1 cellular context compared by ENCODE assay signal in genomic region chr17:42422958-42423712, GRCh38.
TF ChIP-seq lines count a peak whose summit lies in the region.

CAVIN1 (minus strand) TSS chr17:42423256; CDS start chr17:42423097, 159 bp downstream.

TF ChIP-seq in HepG2, 621 proteins besides CTCF, POLR2A, EP300 and RAD21 (continued from another document):
- TF ChIP-seq, protein P1, sequence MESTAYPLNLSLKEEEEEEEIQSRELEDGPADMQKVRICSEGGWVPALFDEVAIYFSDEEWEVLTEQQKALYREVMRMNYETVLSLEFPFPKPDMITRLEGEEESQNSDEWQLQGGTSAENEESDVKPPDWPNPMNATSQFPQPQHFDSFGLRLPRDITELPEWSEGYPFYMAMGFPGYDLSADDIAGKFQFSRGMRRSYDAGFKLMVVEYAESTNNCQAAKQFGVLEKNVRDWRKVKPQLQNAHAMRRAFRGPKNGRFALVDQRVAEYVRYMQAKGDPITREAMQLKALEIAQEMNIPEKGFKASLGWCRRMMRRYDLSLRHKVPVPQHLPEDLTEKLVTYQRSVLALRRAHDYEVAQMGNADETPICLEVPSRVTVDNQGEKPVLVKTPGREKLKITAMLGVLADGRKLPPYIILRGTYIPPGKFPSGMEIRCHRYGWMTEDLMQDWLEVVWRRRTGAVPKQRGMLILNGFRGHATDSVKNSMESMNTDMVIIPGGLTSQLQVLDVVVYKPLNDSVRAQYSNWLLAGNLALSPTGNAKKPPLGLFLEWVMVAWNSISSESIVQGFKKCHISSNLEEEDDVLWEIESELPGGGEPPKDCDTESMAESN (CRISPR knock-in tag; conservative IDR thresholded peaks at IDR 0.05) = no peak
- no peak for TF ChIP-seq BCLAF1 (IDR thresholded peaks at IDR 0.05)
- TF ChIP-seq DPF2 (CRISPR knock-in tag; IDR thresholded peaks at IDR 0.05; ENCODE audit: borderline replicate concordance, low read depth) = no peak
- no peak for TF ChIP-seq JDP2 (CRISPR knock-in tag; IDR thresholded peaks at IDR 0.05; ENCODE audit: borderline replicate concordance)
- no peak for TF ChIP-seq ZFP36L1 (CRISPR knock-in tag; IDR thresholded peaks at IDR 0.05)
- no peak for TF ChIP-seq TCF12 (IDR thresholded peaks at IDR 0.05)
- no peak for TF ChIP-seq TCF12 (CRISPR knock-in tag; IDR thresholded peaks at IDR 0.05)
- TF ChIP-seq ZNF570 (CRISPR knock-in tag; IDR thresholded peaks at IDR 0.05; ENCODE audit: borderline replicate concordance) = no peak; the same call in 1 of the 2 replicates
- no peak for TF ChIP-seq ZNF850 (CRISPR knock-in tag; conservative IDR thresholded peaks at IDR 0.05)
- no peak for TF ChIP-seq TOPORS (CRISPR knock-in tag; IDR thresholded peaks at IDR 0.05)
- peak; percentile 92 for TF ChIP-seq TAF1 (CRISPR knock-in tag; IDR thresholded peaks at IDR 0.05)
- no peak for TF ChIP-seq ZNF12 (CRISPR knock-in tag; IDR thresholded peaks at IDR 0.05)
- TF ChIP-seq ZNF563 (CRISPR knock-in tag; IDR thresholded peaks at IDR 0.05) = peak; percentile 59; the same call in 1 of the 2 replicates
- TF ChIP-seq TIGD3 (CRISPR knock-in tag; IDR thresholded peaks at IDR 0.05; ENCODE audit: borderline replicate concordance) = no peak
- TF ChIP-seq ZNF292 (CRISPR knock-in tag; IDR thresholded peaks at IDR 0.05; ENCODE audit: borderline replicate concordance, low read depth) = 0 out of 2 replicates have a peak, but pooled peaks have one; percentile 11
- TF ChIP-seq ZNF549 (CRISPR knock-in tag; IDR thresholded peaks at IDR 0.05) = no peak
- TF ChIP-seq ZBTB34 (CRISPR knock-in tag; IDR thresholded peaks at IDR 0.05) = no peak
- no peak for TF ChIP-seq ZFP36L2 (CRISPR knock-in tag; IDR thresholded peaks at IDR 0.05)
- TF ChIP-seq ZNF138 (CRISPR knock-in tag; IDR thresholded peaks at IDR 0.05; ENCODE audit: low read depth) = no peak
- peak; percentile 42; the same call in 1 of the 2 replicates for TF ChIP-seq NCOA2 (CRISPR knock-in tag; IDR thresholded peaks at IDR 0.05)
- TF ChIP-seq HOXA5 (CRISPR knock-in tag; IDR thresholded peaks at IDR 0.05) = peak; percentile 95
- no peak; the same call in 1 of the 2 replicates for TF ChIP-seq PCBP1 (IDR thresholded peaks at IDR 0.05; ENCODE audit: borderline replicate concordance, low read depth, low read length)
- peak; percentile 46; the same call in 1 of the 2 replicates for TF ChIP-seq SP2 (CRISPR knock-in tag; IDR thresholded peaks at IDR 0.05)
- 0 out of 2 replicates have a peak, but pooled peaks have one; percentile 62 for TF ChIP-seq ZNF280D (CRISPR knock-in tag; IDR thresholded peaks at IDR 0.05)
- TF ChIP-seq HNRNPUL1 (IDR thresholded peaks at IDR 0.05; ENCODE audit: low read depth, low read length) = no peak
- no peak; the same call in 1 of the 2 replicates for TF ChIP-seq TSC22D2 (CRISPR knock-in tag; IDR thresholded peaks at IDR 0.05; ENCODE audit: borderline replicate concordance)
- TF ChIP-seq YEATS2 (CRISPR knock-in tag; IDR thresholded peaks at IDR 0.05; ENCODE audit: borderline replicate concordance) = peak; percentile 34; the same call in 1 of the 2 replicates
- no peak for TF ChIP-seq ZNF616 (CRISPR knock-in tag; IDR thresholded peaks at IDR 0.05; ENCODE audit: low read depth)
- TF ChIP-seq, protein P2, sequence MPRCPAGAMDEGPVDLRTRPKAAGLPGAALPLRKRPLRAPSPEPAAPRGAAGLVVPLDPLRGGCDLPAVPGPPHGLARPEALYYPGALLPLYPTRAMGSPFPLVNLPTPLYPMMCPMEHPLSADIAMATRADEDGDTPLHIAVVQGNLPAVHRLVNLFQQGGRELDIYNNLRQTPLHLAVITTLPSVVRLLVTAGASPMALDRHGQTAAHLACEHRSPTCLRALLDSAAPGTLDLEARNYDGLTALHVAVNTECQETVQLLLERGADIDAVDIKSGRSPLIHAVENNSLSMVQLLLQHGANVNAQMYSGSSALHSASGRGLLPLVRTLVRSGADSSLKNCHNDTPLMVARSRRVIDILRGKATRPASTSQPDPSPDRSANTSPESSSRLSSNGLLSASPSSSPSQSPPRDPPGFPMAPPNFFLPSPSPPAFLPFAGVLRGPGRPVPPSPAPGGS (CRISPR knock-in tag; IDR thresholded peaks at IDR 0.05) = peak; percentile 34; the same call in 1 of the 2 replicates
- TF ChIP-seq ZNF263 (CRISPR knock-in tag; IDR thresholded peaks at IDR 0.05) = no peak
- TF ChIP-seq PATZ1 (CRISPR knock-in tag; IDR thresholded peaks at IDR 0.05) = peak; percentile 95
